8 cellular contexts compared by ENCODE assay signal in the genomic region with DNA sequence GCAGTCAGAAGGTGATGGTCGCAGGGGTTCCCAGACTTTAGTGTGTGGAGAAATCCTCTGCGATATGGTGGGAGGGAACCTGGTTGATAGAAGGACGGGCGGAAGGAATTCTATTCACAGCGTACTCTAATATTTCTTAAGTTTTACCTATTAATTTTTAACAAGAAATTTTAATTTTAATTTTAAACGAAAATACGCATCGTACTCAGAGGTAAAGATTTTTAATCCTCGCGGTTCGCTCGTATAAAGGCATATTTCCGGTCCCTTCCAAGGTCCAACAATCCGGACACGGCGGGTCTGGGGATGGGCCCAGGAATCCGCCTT. TPM values are rescaled to one million over a fixed set of nuclear protein-coding genes. Genes with fewer than 3 reads are reported as not detected.
A peak's percentile ranks its signal among the peaks of the same experiment; 100 is the strongest.
DNase-seq lines count a peak whose midpoint lies in the region; ATAC-seq and TF ChIP-seq lines count a peak whose summit lies in the region.

No MANE protein-coding gene starts in this region.

- WGBS in ectodermal cell, 2 experiments = 23 to 29% methylated on average over 14 to 16 of the region's 17 CpGs

- H3K4me1 Mint-ChIP-seq in CD14-positive monocyte = peaks cover 47% of the 10 kb centered on the region

- H3K4me3 ChIP-seq in MM.1S (ENCODE audit: low read length) = peak overlapping the region; percentile 60; the same call in 1 of the 2 replicates
- H3K4me3 ChIP-seq in ectodermal cell (ENCODE audit: insufficient read depth, low read depth, low read length) = peak overlapping the region; percentile 73
- H3K4me3 ChIP-seq in neuron (ENCODE audit: low read length) = peak overlapping the region; percentile 77

- H3K4me1 ChIP-seq in MM.1S (ENCODE audit: low read length) (peaks cover 32% of the 10 kb centered on the region), ectodermal cell (ENCODE audit: control insufficient read depth, insufficient read depth, low read length) (peaks cover under 1% of the 10 kb centered on the region), neuron (ENCODE audit: insufficient read depth, low read length) (peaks cover 30% of the 10 kb centered on the region)

- no peak for ATAC-seq in GM21515 (IDR thresholded peaks at IDR 0.05; ENCODE audit: unreplicated experiment)
- ATAC-seq in GM18867 (IDR thresholded peaks at IDR 0.05; ENCODE audit: unreplicated experiment) = no peak

- H4K20me1 ChIP-seq in MM.1S (ENCODE audit: insufficient read depth, low read length) = no peaks in the 10 kb centered on the region

- H3K27ac ChIP-seq in MM.1S (ENCODE audit: low read length) = no peak overlapping the region
- no peak overlapping the region for H3K27ac ChIP-seq in ectodermal cell (ENCODE audit: insufficient read depth, low read depth, low read length, poor library complexity, severe bottlenecking)

- peaks cover 0 to 2% of the 10 kb centered on the region in 2 donors for H3K36me3 Mint-ChIP-seq in CD14-positive monocyte

- H3K4me3 Mint-ChIP-seq in CD14-positive monocyte = peak overlapping the region; percentile 69 to 79

- H3K4me2 ChIP-seq in MM.1S (ENCODE audit: low read depth, low read length) = peak overlapping the region; percentile 67

- DNase-seq in CD14-positive monocyte (ENCODE audit: low spot score) (no peak), MM.1S (no peak), SW 1271 (lab: John Stamatoyannopoulos, UW) (no peak), NCI-H510A (lab: John Stamatoyannopoulos, UW) (no peak)

- H3K27me3 ChIP-seq in MM.1S (replicated peaks; ENCODE audit: insufficient read depth, low read length) (no peaks in the 10 kb centered on the region), ectodermal cell (ENCODE audit: control insufficient read depth, insufficient read depth, low read length, poor library complexity, severe bottlenecking) (peaks cover 23% of the 10 kb centered on the region), neuron (ENCODE audit: insufficient read depth, low read length) (no peaks in the 10 kb centered on the region)

- H3K79me2 ChIP-seq in MM.1S (ENCODE audit: low read length) = peaks cover 33% of the 10 kb centered on the region

- H3K9me3 Mint-ChIP-seq in CD14-positive monocyte = peaks cover 0 to 5% (median 0%) of the 10 kb centered on the region in 7 donors

- H2AFZ ChIP-seq in MM.1S (ENCODE audit: low read length) (peak overlapping the region; percentile 81), neuron (ENCODE audit: low read depth, low read length) (no peak overlapping the region)

- peak overlapping the region in 4 of 7 donors; percentile 46 to 82 (median 54) for H3K27ac Mint-ChIP-seq in CD14-positive monocyte

- H3K9me2 ChIP-seq in MM.1S (replicated peaks; ENCODE audit: insufficient read depth, low read length) = no peaks in the 10 kb centered on the region

- H3K36me3 ChIP-seq in MM.1S (replicated peaks; ENCODE audit: insufficient read depth, low read length) (no peaks in the 10 kb centered on the region), ectodermal cell (ENCODE audit: control insufficient read depth, insufficient read depth, low read length) (no peaks in the 10 kb centered on the region), neuron (ENCODE audit: insufficient read depth, low read length) (no peaks in the 10 kb centered on the region)

- peak overlapping the region; percentile 55; the same call in 1 of the 2 replicates for H3K9ac ChIP-seq in MM.1S (ENCODE audit: low read length)

- no peaks in the 10 kb centered on the region for H3F3A ChIP-seq in MM.1S (ENCODE audit: insufficient read depth, low read length)

- H3K27me3 Mint-ChIP-seq in CD14-positive monocyte (ENCODE audit: low read depth in 3 of 3) = peaks cover 2 to 13% (median 2%) of the 10 kb centered on the region in 3 donors

- H3K9me3 ChIP-seq in MM.1S (replicated peaks; ENCODE audit: insufficient read depth, low read length) (no peaks in the 10 kb centered on the region), ectodermal cell (ENCODE audit: control insufficient read depth, low read length) (no peaks in the 10 kb centered on the region), neuron (ENCODE audit: low read length) (no peaks in the 10 kb centered on the region)

- TF ChIP-seq CTCF in CD14-positive monocyte (IDR thresholded peaks at IDR 0.05) (no peak), MM.1S (IDR thresholded peaks at IDR 0.05; ENCODE audit: low read length) (no peak)

- intact Hi-C loops in CD14-positive monocyte (cut with micrococcal nuclease) = no loop called here

RNA-seq across cellular contexts. Expression of a gene that starts 0.3 kb away (rescaled TPM):
- 10 to 100 TPM; 15.8 to 19.6 TPM for polyA plus RNA-seq in CD14-positive monocyte
- 15.3 TPM for polyA plus RNA-seq in ectodermal cell (2013, experiment 1 of 4)
- polyA plus RNA-seq in ectodermal cell (2013, experiment 2 of 4) = 14.6 TPM
- polyA plus RNA-seq in ectodermal cell (2013, experiment 3 of 4) = 11.3 TPM
- 13.5 TPM for polyA plus RNA-seq in ectodermal cell (2013, experiment 4 of 4)

RNA-seq across cellular contexts. Expression of a gene that starts 14.0 kb away (rescaled TPM):
- under 1 TPM; 0.08 to 0.60 TPM for polyA plus RNA-seq in CD14-positive monocyte
- polyA plus RNA-seq in ectodermal cell (2013, experiment 1 of 4) = 1.1 TPM
- polyA plus RNA-seq in ectodermal cell (2013, experiment 2 of 4) = 1.1 TPM
- polyA plus RNA-seq in ectodermal cell (2013, experiment 3 of 4) = 2.0 TPM
- 1.8 TPM for polyA plus RNA-seq in ectodermal cell (2013, experiment 4 of 4)

RNA-seq across cellular contexts. Expression of a gene that starts 47.0 kb away (rescaled TPM):
- polyA plus RNA-seq in CD14-positive monocyte = 1 to 10 TPM; 5.9 to 8.4 TPM
- polyA plus RNA-seq in ectodermal cell (2013, experiment 1 of 4) = 50.9 TPM
- polyA plus RNA-seq in ectodermal cell (2013, experiment 2 of 4) = 44.3 TPM
- polyA plus RNA-seq in ectodermal cell (2013, experiment 3 of 4) = 32.5 TPM
- polyA plus RNA-seq in ectodermal cell (2013, experiment 4 of 4) = 37.2 TPM

RNA-seq across cellular contexts. Expression of a gene that starts 47.4 kb away (rescaled TPM):
- under 1 TPM in 1 of 2 donors, not detected in 1; 0.40 TPM for polyA plus RNA-seq in CD14-positive monocyte
- polyA plus RNA-seq in ectodermal cell (2013, experiment 1 of 4) = not detected
- polyA plus RNA-seq in ectodermal cell (2013, experiment 2 of 4) = not detected
- polyA plus RNA-seq in ectodermal cell (2013, experiment 3 of 4) = not detected
- polyA plus RNA-seq in ectodermal cell (2013, experiment 4 of 4) = not detected
